ENCODE assay signal across 9 cellular contexts in the genomic region with DNA sequence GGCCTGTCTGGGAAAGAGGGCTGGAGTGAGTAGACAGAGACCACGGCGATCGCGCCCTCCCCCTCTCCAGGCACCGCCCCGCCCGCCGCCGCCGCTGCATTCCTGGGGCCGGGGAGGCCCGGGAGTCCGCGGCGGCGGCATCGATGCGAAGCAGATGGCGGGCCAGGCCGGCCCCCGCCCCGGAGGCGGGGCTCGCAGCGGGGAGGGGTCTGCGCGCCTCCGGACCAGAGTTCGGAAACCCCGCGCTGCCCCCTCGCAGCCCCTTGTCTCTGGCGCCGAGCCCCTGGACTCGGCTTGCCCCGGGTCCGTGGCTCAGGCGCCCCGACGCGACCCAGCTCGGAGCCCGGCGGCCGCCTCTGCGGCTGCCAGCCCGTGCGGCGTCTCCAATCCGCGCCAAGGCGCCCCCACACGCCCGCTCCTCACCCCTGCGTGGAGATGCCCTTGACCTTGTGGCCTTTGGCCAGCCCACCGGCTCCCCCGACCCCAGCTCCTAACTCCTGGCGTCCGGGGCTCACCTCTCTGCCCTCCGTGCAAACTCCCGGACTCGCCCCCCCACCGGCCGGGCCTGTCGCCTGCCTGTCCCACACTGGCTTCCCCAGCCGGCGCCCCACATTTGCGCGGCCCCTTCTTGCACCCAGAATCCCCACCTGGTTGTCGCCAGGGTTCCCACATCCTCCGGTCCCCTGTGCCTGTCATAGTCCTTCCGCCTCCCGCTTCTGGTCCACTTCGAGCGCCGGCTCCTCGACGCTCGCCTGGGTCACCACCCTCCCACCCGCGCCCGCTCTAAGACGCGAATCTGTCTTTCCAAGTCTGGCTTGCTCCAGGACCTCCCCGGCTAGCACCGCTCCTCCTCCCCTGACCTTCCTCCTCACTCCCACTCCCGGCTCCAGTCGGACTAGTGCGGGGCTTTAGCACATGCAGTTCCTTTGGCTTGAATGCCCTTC. TPM values are rescaled to one million over a fixed set of nuclear protein-coding genes. Genes with fewer than 3 reads are reported as not detected.
DNase-seq lines count a peak whose midpoint lies in the region; ATAC-seq, FAIRE-seq and TF ChIP-seq lines count a peak whose summit lies in the region.
"Had no signal": no experiment of that assay in that cellular context is flagged by ENCODE, and none has a peak within 500 bp of the region (broad histone marks: within the 10 kb centered on the region; RNA-seq: fewer than 3 reads in every experiment).

No MANE protein-coding gene starts in this region.

- no peaks in the 10 kb centered on the region for H3F3A ChIP-seq in GM23248 (ENCODE audit: insufficient read depth)

- H3K4me2 ChIP-seq in A549 = peak overlapping the region; percentile 60; the same call in 2 of the 3 replicates
- H3K4me2 ChIP-seq in GM23248 (ENCODE audit: unreplicated experiment) = peak overlapping the region; percentile 85

- no peaks in the 10 kb centered on the region for H3K9me2 ChIP-seq in GM23248 (ENCODE audit: insufficient read depth)

- peaks cover 9% of the 10 kb centered on the region for H3K4me1 Mint-ChIP-seq in activated naive CD8-positive, alpha-beta T cell treated with anti-CD3 and anti-CD28 coated beads, Interleukin-2, amount 10 ng/mL, durations not matched to agents 7 days and 5 days
- peaks cover 31% of the 10 kb centered on the region for H3K4me1 Mint-ChIP-seq in stimulated activated effector memory CD8-positive, alpha-beta T cell treated with anti-CD3 and anti-CD28 coated beads, Interleukin-12 subunit alpha, Interleukin-12 subunit beta, amount 100 ng/mL, for 72 hours

- H3K9ac ChIP-seq in GM23248 = peak overlapping the region; percentile 91

- no peaks in the 10 kb centered on the region for H3K36me3 ChIP-seq in GM23248 (ENCODE audit: low read depth)

- H3K27me3 Mint-ChIP-seq in activated naive CD8-positive, alpha-beta T cell treated with anti-CD3 and anti-CD28 coated beads, Interleukin-2, amount 10 ng/mL, durations not matched to agents 7 days and 5 days = peaks cover 57% of the 10 kb centered on the region

- H3K27ac Mint-ChIP-seq in activated naive CD8-positive, alpha-beta T cell treated with anti-CD3 and anti-CD28 coated beads, Interleukin-2, amount 10 ng/mL, durations not matched to agents 7 days and 5 days = no peak overlapping the region
- H3K27ac Mint-ChIP-seq in stimulated activated effector memory CD8-positive, alpha-beta T cell treated with anti-CD3 and anti-CD28 coated beads, Interleukin-12 subunit alpha, Interleukin-12 subunit beta, amount 100 ng/mL, for 72 hours = no peak overlapping the region

- no peak for TF ChIP-seq CTCF in A549 (IDR thresholded peaks at IDR 0.05)

- H3K27me3 ChIP-seq in GM23248 (replicated peaks; ENCODE audit: insufficient read depth) = no peaks in the 10 kb centered on the region

- H3K27ac ChIP-seq in A549 (no peak overlapping the region), GM23248 (peak overlapping the region; percentile 57)
- H3K27ac ChIP-seq: epithelial cell of prostate had no signal

- 91% methylated on average over 48 of the region's 89 CpGs for WGBS in A549 (ENCODE audit: missing lambda C conversion rate)
- WGBS in GM23248 (ENCODE audit: low coverage in 1 of 2, low lambda C conversion rate in 2 of 2, missing lambda C conversion rate in 2 of 2), 2 experiments = 1% methylated on average over 47 to 69 of the region's 89 CpGs

- no peak for FAIRE-seq in A549 (lab: Jason Lieb, UNC)

- POLR2A ChIA-PET in A549 (lab: Yijun Ruan, JAX) = no interaction called here
- POLR2A ChIA-PET in activated naive CD8-positive, alpha-beta T cell treated with anti-CD3 and anti-CD28 coated beads, Interleukin-2, amount 10 ng/mL, durations not matched to agents 7 days and 5 days (lab: Charles Lee) = no interaction called here

- CTCF ChIA-PET in A549 (lab: Yijun Ruan, JAX) = no interaction called here

- DNase-seq in A549 (ENCODE audit: low read depth in 1 of 2, low spot score in 1 of 2) (no peak), GM23248 (peak; percentile 79), iPS-NIHi11 (ENCODE audit: low spot score) (peak; percentile 81)
- DNase-seq in activated naive CD8-positive, alpha-beta T cell treated with anti-CD3 and anti-CD28 coated beads, Interleukin-2, amount 10 ng/mL, durations not matched to agents 7 days and 5 days = peak; percentile 56
- DNase-seq in stimulated activated effector memory CD8-positive, alpha-beta T cell treated with anti-CD3 and anti-CD28 coated beads, Interleukin-12 subunit alpha, Interleukin-12 subunit beta, amount 100 ng/mL, for 72 hours (ENCODE audit: low spot score in 2 of 2) = no peak

- in situ Hi-C loops in GM23248 (cut with MboI) = no loop called here

- H2AFZ ChIP-seq in GM23248 = peak overlapping the region; percentile 71

- peaks cover 55% of the 10 kb centered on the region for H3K79me2 ChIP-seq in GM23248 (ENCODE audit: insufficient read depth)

- peak overlapping the region; percentile 77 for H3K4me3 Mint-ChIP-seq in activated naive CD8-positive, alpha-beta T cell treated with anti-CD3 and anti-CD28 coated beads, Interleukin-2, amount 10 ng/mL, durations not matched to agents 7 days and 5 days
- H3K4me3 Mint-ChIP-seq in stimulated activated effector memory CD8-positive, alpha-beta T cell treated with anti-CD3 and anti-CD28 coated beads, Interleukin-12 subunit alpha, Interleukin-12 subunit beta, amount 100 ng/mL, for 72 hours = peak overlapping the region; percentile 79

- H3K4me1 ChIP-seq in A549 = no peaks in the 10 kb centered on the region; the same call in 2 of the 3 replicates
- H3K4me1 ChIP-seq in GM23248 (ENCODE audit: insufficient read depth) = peaks cover 11% of the 10 kb centered on the region

- H3K4me3 ChIP-seq in A549 (no peak overlapping the region), GM23248 (peak overlapping the region; percentile 95)

- H3K9me3 ChIP-seq in A549 (no peaks in the 10 kb centered on the region), GM23248 (ENCODE audit: low read depth) (no peaks in the 10 kb centered on the region)

- no peak for TF ChIP-seq RAD21 in A549 (conservative IDR thresholded peaks at IDR 0.05 in 1 of 2, IDR thresholded peaks at IDR 0.05 in 1 of 2)

- TF ChIP-seq EP300 in A549 (IDR thresholded peaks at IDR 0.05) = no peak

- no peak for TF ChIP-seq POLR2A in A549 (IDR thresholded peaks at IDR 0.05; ENCODE audit: low read length)

- no peaks in the 10 kb centered on the region for H3K9me3 Mint-ChIP-seq in activated naive CD8-positive, alpha-beta T cell treated with anti-CD3 and anti-CD28 coated beads, Interleukin-2, amount 10 ng/mL, durations not matched to agents 7 days and 5 days
- no peaks in the 10 kb centered on the region for H3K9me3 Mint-ChIP-seq in stimulated activated effector memory CD8-positive, alpha-beta T cell treated with anti-CD3 and anti-CD28 coated beads, Interleukin-12 subunit alpha, Interleukin-12 subunit beta, amount 100 ng/mL, for 72 hours

- H3K36me3 Mint-ChIP-seq in activated naive CD8-positive, alpha-beta T cell treated with anti-CD3 and anti-CD28 coated beads, Interleukin-2, amount 10 ng/mL, durations not matched to agents 7 days and 5 days = no peaks in the 10 kb centered on the region
- H3K36me3 Mint-ChIP-seq in stimulated activated effector memory CD8-positive, alpha-beta T cell treated with anti-CD3 and anti-CD28 coated beads, Interleukin-12 subunit alpha, Interleukin-12 subunit beta, amount 100 ng/mL, for 72 hours = no peaks in the 10 kb centered on the region

- peaks cover 5% of the 10 kb centered on the region; the same call in 1 of the 2 replicates for H4K20me1 ChIP-seq in GM23248 (ENCODE audit: insufficient read depth)

- ATAC-seq in A549 = no peak
- no peak for ATAC-seq in activated naive CD8-positive, alpha-beta T cell treated with anti-CD3 and anti-CD28 coated beads, Interleukin-2, amount 10 ng/mL, durations not matched to agents 7 days and 5 days (ENCODE audit: low read depth)
- no peak for ATAC-seq in stimulated activated effector memory CD8-positive, alpha-beta T cell treated with anti-CD3 and anti-CD28 coated beads, Interleukin-12 subunit alpha, Interleukin-12 subunit beta, amount 100 ng/mL, for 72 hours
- no peak for ATAC-seq in GM18861 (IDR thresholded peaks at IDR 0.05; ENCODE audit: unreplicated experiment)
- ATAC-seq in GM18520 (IDR thresholded peaks at IDR 0.05; ENCODE audit: unreplicated experiment) = no peak
- no peak for ATAC-seq in GM21447 (IDR thresholded peaks at IDR 0.05; ENCODE audit: unreplicated experiment)

TF ChIP-seq in A549, 52 proteins besides CTCF, POLR2A, EP300 and RAD21 (continues in another document):
- no peak for TF ChIP-seq BHLHE40 (IDR thresholded peaks at IDR 0.05; ENCODE audit: low read depth, low read length)

RNA-seq across cellular contexts. Expression of a gene that starts 1.0 kb away (rescaled TPM):
- polyA plus RNA-seq in A549 (2011; rRNA removed) (0.25 and 0.35 TPM in 2 replicates), A549 (2017; fragmentation: RNase III; extraction: RNeasy Plus Mini Kit Qiagen cat#74134 plus additional on column Dnase treatment) (0.47 to 0.66 TPM (median 0.59 TPM) in 3 replicates), GM23248 (2016; fragmentation: Nextera tagmentation; extraction: Ambion mirVana) (7.9 and 10.2 TPM in 2 replicates)
- polyA plus RNA-seq in A549 (2012; cell fraction: cytosol; rRNA removed) = 1.4 and 2.1 TPM in 2 replicates
- 4.4 and 7.9 TPM in 2 replicates for polyA plus RNA-seq in A549 (2012; cell fraction: nucleus; rRNA removed)
- polyA minus RNA-seq in A549 (2011; rRNA and poly(A)+ RNA removed) = 0.17 and 0.83 TPM in 2 replicates
- total RNA-seq in GM23248 (2014; rRNA removed; shearing (Covaris generic)) = 45.6 and 46.9 TPM in 2 replicates
- 1 to 10 TPM; 1.5 to 1.7 TPM for total RNA-seq in activated naive CD8-positive, alpha-beta T cell treated with anti-CD3 and anti-CD28 coated beads, Interleukin-2, amount 10 ng/mL, durations not matched to agents 7 days and 5 days

RNA-seq across cellular contexts. Expression of a gene that starts 42.6 kb away (rescaled TPM):
- polyA plus RNA-seq in A549 (2011; rRNA removed) (4.3 and 5.1 TPM in 2 replicates), A549 (2017; fragmentation: RNase III; extraction: RNeasy Plus Mini Kit Qiagen cat#74134 plus additional on column Dnase treatment) (5.8 to 7.4 TPM (median 5.9 TPM) in 3 replicates), GM23248 (2016; fragmentation: Nextera tagmentation; extraction: Ambion mirVana) (3.7 TPM in 2 replicates)
- 7.0 and 10.0 TPM in 2 replicates for polyA plus RNA-seq in A549 (2012; cell fraction: cytosol; rRNA removed)
- polyA plus RNA-seq in A549 (2012; cell fraction: nucleus; rRNA removed) = 10.5 and 20.3 TPM in 2 replicates
- 5.2 and 5.5 TPM in 2 replicates for polyA minus RNA-seq in A549 (2011; rRNA and poly(A)+ RNA removed)
- 8.0 and 11.5 TPM in 2 replicates for total RNA-seq in GM23248 (2014; rRNA removed; shearing (Covaris generic))
- total RNA-seq in activated naive CD8-positive, alpha-beta T cell treated with anti-CD3 and anti-CD28 coated beads, Interleukin-2, amount 10 ng/mL, durations not matched to agents 7 days and 5 days = 10 to 100 TPM; 10.7 to 13.3 TPM

RNA-seq across cellular contexts. Expression of a gene that starts 59.0 kb away (rescaled TPM):
- polyA plus RNA-seq in A549 (2011; rRNA removed) = 11.7 and 13.9 TPM in 2 replicates
- 11.7 and 16.0 TPM in 2 replicates for polyA plus RNA-seq in A549 (2012; cell fraction: cytosol; rRNA removed)
- polyA plus RNA-seq in A549 (2012; cell fraction: nucleus; rRNA removed) = 30.3 and 36.6 TPM in 2 replicates
- 10.5 to 12.1 TPM (median 11.7 TPM) in 3 replicates for polyA plus RNA-seq in A549 (2017; fragmentation: RNase III; extraction: RNeasy Plus Mini Kit Qiagen cat#74134 plus additional on column Dnase treatment)
- polyA minus RNA-seq in A549 (2011; rRNA and poly(A)+ RNA removed) = 18.8 and 20.2 TPM in 2 replicates
- 37.7 and 41.3 TPM in 2 replicates for total RNA-seq in GM23248 (2014; rRNA removed; shearing (Covaris generic))
- polyA plus RNA-seq in GM23248 (2016; fragmentation: Nextera tagmentation; extraction: Ambion mirVana) = 19.0 and 20.0 TPM in 2 replicates
- 10 to 100 TPM; 31.7 to 37.3 TPM for total RNA-seq in activated naive CD8-positive, alpha-beta T cell treated with anti-CD3 and anti-CD28 coated beads, Interleukin-2, amount 10 ng/mL, durations not matched to agents 7 days and 5 days

Comparison
In these comparisons a context has a peak if more than half of its experiments do, and no peak if none do; other contexts are left out.
1. DNase-seq: peak in GM23248 (single experiment), activated naive CD8-positive, alpha-beta T cell treated with anti-CD3 and anti-CD28 coated beads, Interleukin-2, amount 10 ng/mL, durations not matched to agents 7 days and 5 days (single experiment) and iPS-NIHi11 (single experiment); none in A549 (0 of 2) and stimulated activated effector memory CD8-positive, alpha-beta T cell treated with anti-CD3 and anti-CD28 coated beads, Interleukin-12 subunit alpha, Interleukin-12 subunit beta, amount 100 ng/mL, for 72 hours (0 of 2).
2. RNA of a gene that starts 1.0 kb away (total RNA-seq): 45.6 to 46.9 TPM in GM23248; 1.5 to 1.7 TPM in activated naive CD8-positive, alpha-beta T cell treated with anti-CD3 and anti-CD28 coated beads, Interleukin-2, amount 10 ng/mL, durations not matched to agents 7 days and 5 days; every median in the first group is over 10 times any median in the second.